8 cellular contexts compared by ENCODE assay signal in the genomic region with DNA sequence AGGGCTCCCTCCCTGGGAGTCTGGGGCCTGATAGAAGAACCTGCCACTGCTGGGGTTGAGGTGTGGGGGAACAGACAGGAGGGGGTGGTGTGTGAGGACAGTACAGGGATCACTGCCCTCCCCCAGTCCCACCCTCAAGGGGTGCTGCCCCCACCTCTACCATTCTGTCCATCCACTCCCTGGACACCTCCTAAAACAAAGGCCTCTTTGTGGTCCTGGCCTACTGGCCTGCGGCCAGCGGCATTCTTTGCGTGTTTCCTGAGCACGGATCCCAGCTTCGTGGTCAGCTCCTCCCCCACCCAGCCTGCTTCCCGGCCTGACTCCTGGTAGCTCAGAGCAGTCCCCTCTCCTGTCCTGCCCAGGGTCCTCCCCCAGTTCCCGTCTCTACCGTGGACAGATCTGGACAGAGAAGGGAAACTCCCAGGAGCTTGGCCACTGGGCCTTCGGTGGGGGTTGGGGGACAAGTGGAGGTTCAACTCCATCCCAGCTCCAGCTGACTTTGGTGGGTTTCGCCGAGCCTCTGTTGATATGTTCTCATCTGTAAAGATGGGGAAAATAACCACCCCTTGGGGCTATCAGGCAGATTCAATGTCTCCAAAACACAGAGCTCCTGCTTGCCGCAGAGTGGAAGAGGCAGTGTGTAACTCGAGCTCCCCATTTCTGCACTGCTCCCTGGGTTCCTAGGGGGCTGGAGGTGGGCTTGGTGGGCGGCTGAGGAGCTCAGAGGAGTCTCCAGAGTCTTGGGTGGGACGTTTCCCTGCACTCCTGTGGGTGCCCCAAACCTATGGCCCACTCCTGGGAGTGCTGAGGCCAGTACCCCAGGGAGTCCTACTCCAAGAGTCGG. TPM values are rescaled to one million over a fixed set of nuclear protein-coding genes. Genes with fewer than 3 reads are reported as not detected.
DNase-seq lines count a peak whose midpoint lies in the region; ATAC-seq and TF ChIP-seq lines count a peak whose summit lies in the region.

No MANE protein-coding gene starts in this region.

- intact Hi-C loops in stomach (cut with DNase I; ENCODE audit: low total_unique reads) = no loop called here

- no peak for ATAC-seq in GM18498 (IDR thresholded peaks at IDR 0.05; ENCODE audit: unreplicated experiment)

- H3K27ac ChIP-seq in brain microvascular endothelial cell = peak overlapping the region; percentile 90
- peak overlapping the region; percentile 53 to 95 (median 92) for H3K27ac ChIP-seq in stomach

- H3K27me3 ChIP-seq in brain microvascular endothelial cell (replicated peaks) (no peaks in the 10 kb centered on the region), stomach (no peaks in the 10 kb centered on the region)

- no peaks in the 10 kb centered on the region for H3K36me3 ChIP-seq in brain microvascular endothelial cell (replicated peaks)
- no peaks in the 10 kb centered on the region for H3K36me3 ChIP-seq in stomach

- no peak for TF ChIP-seq EP300 in stomach (IDR thresholded peaks at IDR 0.05)

- DNase-seq in HFF-Myc (ENCODE audit: extremely low read depth, low read depth) (peak; percentile 83), brain microvascular endothelial cell (peak; percentile 89), islet precursor cell (peak; percentile 99), stomach (peak; percentile 89), SHP77 treated with DMSO at 0.1 percent for 48 hours (lab: John Stamatoyannopoulos, UW) (no peak), D341Med (ENCODE audit: low spot score) (no peak), DMS114 treated with DMSO at 0.1 percent for 48 hours (lab: John Stamatoyannopoulos, UW; ENCODE audit: unreplicated experiment) (no peak)

- TF ChIP-seq POLR2A in stomach (IDR thresholded peaks at IDR 0.05) = no peak

- no peak for TF ChIP-seq CTCF in HFF-Myc (IDR thresholded peaks at IDR 0.05; ENCODE audit: low read depth, low read length, missing control alignments)
- TF ChIP-seq CTCF in brain microvascular endothelial cell (IDR thresholded peaks at IDR 0.05; ENCODE audit: low read depth, low read length, missing control alignments) = no peak
- no peak for TF ChIP-seq CTCF in stomach (IDR thresholded peaks at IDR 0.05)

- H3K4me3 ChIP-seq in HFF-Myc (replicated peaks; ENCODE audit: low read depth, low read length) (0 out of 2 replicates have a peak overlapping the region, but pooled peaks have one; percentile 11), brain microvascular endothelial cell (ENCODE audit: low read depth, low read length) (no peak overlapping the region), stomach (peak overlapping the region in 1 of 4 donors; percentile 16)

- 19 to 41% (median 24%) methylated on average over 8 to 16 of the region's 16 CpGs for WGBS in stomach, 5 donors

- H3K4me1 ChIP-seq in stomach = peaks cover 90 to 99% (median 95%) of the 10 kb centered on the region in 4 donors

- in situ Hi-C loops in brain microvascular endothelial cell (cut with HindIII; ENCODE audit: low pct_ligation_motif_present, low sequenced_read_pairs) = no loop called here

- H3K9me3 ChIP-seq in stomach = no peaks in the 10 kb centered on the region

RNA-seq across cellular contexts. Expression of a gene that starts 48.7 kb away (rescaled TPM):
- total RNA-seq in stomach = 10 to 100 TPM in 2 of 5 donors, 1 to 10 TPM in 2, not detected in 1; 1.3 to 19.3 (median 7.6) TPM
- polyA plus RNA-seq in stomach = 1 to 10 TPM; 4.1 to 5.5 (median 5.0) TPM

RNA-seq across cellular contexts. Expression of a gene that starts 58.7 kb away (rescaled TPM):
- total RNA-seq in stomach = 100 to 1,000 TPM in 1 of 5 donors, 10 to 100 TPM in 4; 14.0 to 183 (median 63.3) TPM
- polyA plus RNA-seq in stomach = 10 to 100 TPM; 11.5 to 45.0 (median 30.2) TPM

Comparison
In these comparisons a context has a peak if more than half of its experiments do, and no peak if none do; other contexts are left out.
1. DNase-seq: peak in HFF-Myc (single experiment), brain microvascular endothelial cell (single experiment), islet precursor cell (single experiment) and stomach (single experiment); none in SHP77 treated with DMSO at 0.1 percent for 48 hours (single experiment), D341Med (single experiment) and DMS114 treated with DMSO at 0.1 percent for 48 hours (single experiment).